Comparison of ENCODE assay signal across 8 cellular contexts in the genomic region with DNA sequence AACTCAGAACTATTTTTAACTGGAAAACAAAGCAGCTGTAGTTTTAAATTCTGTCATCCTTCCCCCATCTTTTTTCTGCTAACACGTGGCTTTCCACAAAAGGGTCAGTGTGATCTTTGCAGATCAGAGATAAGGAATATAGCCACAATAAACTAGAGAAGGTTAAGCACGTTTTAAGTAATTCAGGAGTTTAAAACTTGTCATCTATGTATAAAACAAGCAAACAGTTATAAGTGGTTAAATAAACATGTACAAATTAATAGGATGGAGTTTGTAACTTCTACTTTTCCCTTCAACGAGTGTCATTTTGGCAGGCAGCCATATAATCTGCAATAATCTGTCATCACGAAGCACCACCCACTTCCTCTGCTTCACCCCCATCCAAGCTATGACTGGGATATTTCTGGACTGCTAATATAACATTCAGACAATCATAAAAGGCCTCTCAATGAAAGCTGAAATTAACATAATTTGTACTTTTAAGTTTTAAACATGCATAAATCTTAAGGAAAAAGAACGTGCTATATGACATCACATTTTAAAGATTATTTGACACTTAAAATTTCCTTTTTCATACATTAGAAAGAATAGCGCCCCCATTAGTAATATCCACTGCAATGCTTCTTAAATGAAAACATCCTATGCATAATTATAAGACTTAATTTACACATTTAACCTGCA. TPM values are rescaled to one million over a fixed set of nuclear protein-coding genes. Genes with fewer than 3 reads are reported as not detected.
A peak's percentile ranks its signal among the peaks of the same experiment; 100 is the strongest.
DNase-seq lines count a peak whose midpoint lies in the region; ATAC-seq, FAIRE-seq and TF ChIP-seq lines count a peak whose summit lies in the region.

No MANE protein-coding gene starts in this region.

- H3K27me3 Mint-ChIP-seq in T-helper 17 cell = no peaks in the 10 kb centered on the region

- no peak for FAIRE-seq in HTR-8/SVneo (lab: Jason Lieb, UNC)

- intact Hi-C loops in posterior vena cava (cut with DNase I) = no loop called here

- H3K4me3 Mint-ChIP-seq in T-helper 17 cell = peak overlapping the region; percentile 74

- peak overlapping the region; percentile 90 for H3K27ac Mint-ChIP-seq in T-helper 17 cell

- peaks cover 34% of the 10 kb centered on the region for H3K4me1 Mint-ChIP-seq in T-helper 17 cell

- peak; percentile 55 for ATAC-seq in GM19351 (IDR thresholded peaks at IDR 0.05; ENCODE audit: unreplicated experiment)
- peak; percentile 74 for ATAC-seq in T-helper 17 cell

- no peak overlapping the region for H3K27ac ChIP-seq in C4-2B

- DNase-seq in HTR-8/SVneo (ENCODE audit: insufficient read length, low spot score) = peak; percentile 44
- no peak for DNase-seq in T-helper 17 cell
- DNase-seq in effector CD4-positive, alpha-beta T cell = peak; percentile 49
- peak; percentile 55 for DNase-seq in myocyte (ENCODE audit: low read depth)
- DNase-seq in NCI-H526 treated with DMSO at 0.1 percent for 48 hours (lab: John Stamatoyannopoulos, UW) = no peak
- DNase-seq in posterior vena cava (ENCODE audit: low spot score) = no peak

- peaks cover 6% of the 10 kb centered on the region for H3K36me3 Mint-ChIP-seq in T-helper 17 cell (ENCODE audit: low read depth)

- peak; percentile 25; the same call in 1 of the 2 replicates for TF ChIP-seq CTCF in C4-2B (conservative IDR thresholded peaks at IDR 0.05)

- H3K9me3 ChIP-seq in T-helper 17 cell (ENCODE audit: control insufficient read depth, low read length, poor library complexity, severe bottlenecking) = no peaks in the 10 kb centered on the region

RNA-seq across cellular contexts. Expression of gene TAOK3, which starts 15.2 kb away (rescaled TPM):
- 10 to 100 TPM; 77.8 to 82.2 TPM for total RNA-seq in T-helper 17 cell
- total RNA-seq in myocyte = 18.1 and 20.9 TPM in 2 replicates
- 16.3 TPM for polyA plus RNA-seq in myocyte (2012)
- 10 to 100 TPM; 27.9 to 31.8 TPM for total RNA-seq in posterior vena cava

RNA-seq across cellular contexts. Expression of gene SUDS3, which starts 18.9 kb away (rescaled TPM):
- total RNA-seq in T-helper 17 cell (10 to 100 TPM; 29.8 to 34.9 TPM), myocyte (49.7 and 71.2 TPM in 2 replicates), posterior vena cava (10 to 100 TPM; 21.2 to 31.1 TPM)
- 17.6 TPM for polyA plus RNA-seq in myocyte (2012)

Comparison
In these comparisons a context has a peak if more than half of its experiments do, and no peak if none do; other contexts are left out.
1. DNase-seq: peak in HTR-8/SVneo (single experiment), effector CD4-positive, alpha-beta T cell (single experiment) and myocyte (single experiment); none in T-helper 17 cell (0 of 3), NCI-H526 treated with DMSO at 0.1 percent for 48 hours (single experiment) and posterior vena cava (single experiment).